In genomic region chr4:37793562-37793961, GRCh38 we compare ENCODE assay signal across 8 cellular contexts. TPM values are rescaled to one million over a fixed set of nuclear protein-coding genes. Genes with fewer than 3 reads are reported as not detected.
DNase-seq lines count a peak whose midpoint lies in the region; ATAC-seq and TF ChIP-seq lines count a peak whose summit lies in the region.

No MANE protein-coding gene starts in this region.

- no peak overlapping the region for H3K9ac ChIP-seq in adipocyte (ENCODE audit: low read length)

- peak; percentile 40 for TF ChIP-seq CTCF in kidney epithelial cell (IDR thresholded peaks at IDR 0.05; ENCODE audit: insufficient read depth, low read length, poor library complexity, severe bottlenecking)

- H3K9me3 ChIP-seq in adipocyte (ENCODE audit: control insufficient read depth, low read length), result no peaks in the 10 kb centered on the region

- H3K4me3 ChIP-seq in adipocyte (ENCODE audit: low read length), result no peak overlapping the region
- no peak overlapping the region for H3K4me3 ChIP-seq in kidney epithelial cell (ENCODE audit: low read depth, low read length)

- H3K36me3 ChIP-seq in adipocyte (ENCODE audit: control insufficient read depth, insufficient read depth, low read length, severe bottlenecking), result no peaks in the 10 kb centered on the region
- H3K36me3 ChIP-seq in kidney epithelial cell (ENCODE audit: control insufficient read depth, insufficient read depth, low read length), result no peaks in the 10 kb centered on the region

- ATAC-seq in GM19395 (IDR thresholded peaks at IDR 0.05; ENCODE audit: unreplicated experiment) (no peak), GM19023 (IDR thresholded peaks at IDR 0.05; ENCODE audit: unreplicated experiment) (no peak), HG03521 (IDR thresholded peaks at IDR 0.05; ENCODE audit: unreplicated experiment) (no peak), HG03097 (IDR thresholded peaks at IDR 0.05; ENCODE audit: low FRiP score, unreplicated experiment) (no peak)

- H3K27me3 ChIP-seq in adipocyte (replicated peaks; ENCODE audit: control insufficient read depth, insufficient read depth, low read length) (peaks cover 28% of the 10 kb centered on the region), kidney epithelial cell (ENCODE audit: control insufficient read depth, insufficient read depth, low read length) (no peaks in the 10 kb centered on the region)

- H3K4me1 ChIP-seq in adipocyte (ENCODE audit: control insufficient read depth, insufficient read depth, low read length), result no peaks in the 10 kb centered on the region

- DNase-seq in DMS 273 treated with DMSO at 0.1 percent for 48 hours (lab: John Stamatoyannopoulos, UW), result peak; percentile 55
- DNase-seq in HT-29 (ENCODE audit: low spot score), result peak; percentile 28
- peak; percentile 60 for DNase-seq in adipocyte (ENCODE audit: low read depth)
- DNase-seq in kidney epithelial cell (ENCODE audit: low read depth), result no peak

RNA-seq across cellular contexts. Expression of gene PGM2, which starts 32.9 kb away (rescaled TPM):
- total RNA-seq in HT-29 (2014; rRNA removed; shearing (Covaris generic)), result 21.3 and 21.8 TPM in 2 replicates
- 24.3 and 27.8 TPM in 2 replicates for total RNA-seq in kidney epithelial cell
